17 cellular contexts compared by ENCODE assay signal in the genomic region with DNA sequence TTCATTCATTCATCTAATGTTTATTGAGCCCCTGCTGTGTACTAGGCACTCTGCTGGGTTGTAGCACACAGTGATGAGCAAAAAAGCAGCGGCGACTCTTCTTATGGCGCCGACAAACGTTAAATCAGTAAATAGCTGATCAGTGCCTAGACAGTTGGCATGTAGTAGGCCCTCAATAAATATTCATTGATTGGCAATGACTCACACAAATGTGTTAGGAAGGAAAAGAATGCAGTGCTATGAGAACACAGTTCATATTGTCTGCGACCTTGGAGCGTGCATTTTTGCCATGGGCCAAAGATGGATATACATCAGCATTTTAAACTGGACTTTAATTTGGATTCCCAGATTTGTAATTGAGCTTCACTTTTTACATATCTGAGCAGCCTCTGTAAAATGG. TPM values are rescaled to one million over a fixed set of nuclear protein-coding genes. Genes with fewer than 3 reads are reported as not detected.
DNase-seq lines count a peak whose midpoint lies in the region; ATAC-seq and TF ChIP-seq lines count a peak whose summit lies in the region.
"Had no signal": no experiment of that assay in that cellular context is flagged by ENCODE, and none has a peak within 500 bp of the region (broad histone marks: within the 10 kb centered on the region; RNA-seq: fewer than 3 reads in every experiment).

No MANE protein-coding gene starts in this region.

- no peak overlapping the region for H2BK12ac ChIP-seq in H9 (ENCODE audit: insufficient read length, low read depth, low read length)

- H2AK5ac ChIP-seq in H9 (ENCODE audit: insufficient read length, low read length): no peak overlapping the region

- H4K20me1 ChIP-seq in DND-41 (ENCODE audit: insufficient read depth, low read length) (peaks cover 58% of the 10 kb centered on the region), Loucy (ENCODE audit: insufficient read depth, low read length, poor library complexity, severe bottlenecking) (peaks cover 72% of the 10 kb centered on the region), H9 (ENCODE audit: control insufficient read depth, insufficient read depth, insufficient read length) (no peaks in the 10 kb centered on the region)

- peaks cover 15% of the 10 kb centered on the region for H3K36me3 ChIP-seq in DND-41 (ENCODE audit: insufficient read depth, low read length)
- no peaks in the 10 kb centered on the region for H3K36me3 ChIP-seq in Loucy (ENCODE audit: insufficient read depth, low read length)
- peaks cover 5% of the 10 kb centered on the region for H3K36me3 ChIP-seq in neutrophil
- H3K36me3 ChIP-seq: cardiac muscle cell had no signal

- H4K8ac ChIP-seq in H9 (replicated peaks; ENCODE audit: insufficient read length, low read depth, low read length): no peak overlapping the region

- TF ChIP-seq CTCF in DND-41 (IDR thresholded peaks at IDR 0.05; ENCODE audit: borderline replicate concordance, extremely low read depth, low read length, poor library complexity, severe bottlenecking) (no peak), Loucy (conservative IDR thresholded peaks at IDR 0.05; ENCODE audit: low read length) (no peak), neutrophil (IDR thresholded peaks at IDR 0.05) (no peak), H9 (conservative IDR thresholded peaks at IDR 0.05) (no peak), GM10266 (IDR thresholded peaks at IDR 0.05; ENCODE audit: control insufficient read depth, insufficient read depth, low read depth, missing control alignments) (no peak)

- H3K79me2 ChIP-seq in DND-41 (ENCODE audit: insufficient read depth, low read length): peaks cover 75% of the 10 kb centered on the region
- peaks cover 89% of the 10 kb centered on the region for H3K79me2 ChIP-seq in Loucy (ENCODE audit: insufficient read depth, low read length)
- peaks cover 5% of the 10 kb centered on the region for H3K79me2 ChIP-seq in H9 (ENCODE audit: insufficient read depth, low read length)

- no peaks in the 10 kb centered on the region for H3F3A ChIP-seq in Loucy (ENCODE audit: low read depth)

- no peak overlapping the region for H2BK120ac ChIP-seq in H9 (ENCODE audit: low read depth, low read length, poor library complexity, severe bottlenecking)

- WGBS in H9 (ENCODE audit: extremely low coverage, insufficient read length, low lambda C conversion rate): no CpG with 5 or more reads among the region's 7 CpGs

- H3K4me3 ChIP-seq in DND-41 (ENCODE audit: low read depth in 1 of 2, low read length in 2 of 2): no peak overlapping the region
- H3K4me3 ChIP-seq in Loucy (ENCODE audit: low read length, poor library complexity, severe bottlenecking): peak overlapping the region; percentile 89
- no peak overlapping the region for H3K4me3 ChIP-seq in neutrophil (ENCODE audit: low read depth in 1 of 2, low read length in 1 of 2)
- H3K4me3 ChIP-seq: cardiac muscle cell, mucosa of descending colon had no signal

- H3K9me3 ChIP-seq in DND-41 (ENCODE audit: insufficient read depth, low read length, severe bottlenecking) (no peaks in the 10 kb centered on the region), Loucy (ENCODE audit: insufficient read depth, low read depth, low read length) (no peaks in the 10 kb centered on the region), neutrophil (no peaks in the 10 kb centered on the region), H9 (ENCODE audit: control insufficient read depth, low read depth, low read length) (no peaks in the 10 kb centered on the region)
- H3K9me3 ChIP-seq: mucosa of descending colon had no signal

- H3K27me3 Mint-ChIP-seq in central memory CD8-positive, alpha-beta T cell: no peaks in the 10 kb centered on the region
- H3K27me3 Mint-ChIP-seq in H9 (ENCODE audit: low read depth): peaks cover 18% of the 10 kb centered on the region

- H4K91ac ChIP-seq in H9 (ENCODE audit: insufficient read length, low read depth, low read length): no peak overlapping the region

- H3K27me3 ChIP-seq in DND-41 (ENCODE audit: insufficient read depth, low read length, poor library complexity) (peaks cover 4% of the 10 kb centered on the region), Loucy (ENCODE audit: insufficient read depth, low read length, poor library complexity, severe bottlenecking) (no peaks in the 10 kb centered on the region), neutrophil (no peaks in the 10 kb centered on the region), H9 (ENCODE audit: insufficient read depth, low read length) (no peaks in the 10 kb centered on the region; the same call in 1 of the 2 replicates)
- H3K27me3 ChIP-seq: cardiac muscle cell had no signal

- DNase-seq in DND-41: no peak
- DNase-seq in central memory CD8-positive, alpha-beta T cell (ENCODE audit: low spot score in 2 of 2): no peak
- no peak for DNase-seq in H9
- no peak for DNase-seq in GM10266 (ENCODE audit: extremely low spot score)
- no peak for DNase-seq in stimulated activated CD4-positive, alpha-beta T cell treated with anti-CD3 and anti-CD28 coated beads, Interleukin-2, amount 100 ng/mL, for 48 hours
- DNase-seq in NCI-H2227 treated with DMSO at 0.1 percent for 48 hours (lab: John Stamatoyannopoulos, UW): no peak
- DNase-seq: C1 segment of cervical spinal cord; GDM1; islet precursor cell; KG1; mucosa of descending colon; NCI-H510A treated with DMSO at 0.1 percent for 48 hours; stimulated activated CD4-positive, alpha-beta T cell treated with anti-CD3 and anti-CD28 coated beads, Interleukin-4, amount 100 ng/mL, for 4 hours; stimulated activated naive CD4-positive, alpha-beta T cell had no signal

- H3K4me1 ChIP-seq in DND-41 (ENCODE audit: insufficient read depth, low read length) (peaks cover 37% of the 10 kb centered on the region), Loucy (ENCODE audit: insufficient read depth, low read length, poor library complexity, severe bottlenecking) (peaks cover 73% of the 10 kb centered on the region), neutrophil (ENCODE audit: control insufficient read depth in 1 of 2, insufficient read depth in 1 of 2, low read depth in 1 of 2, low read length in 1 of 2) (peaks cover 53 to 63% of the 10 kb centered on the region in 2 experiments), H9 (ENCODE audit: insufficient read depth, low read length) (no peaks in the 10 kb centered on the region)

- H3K23ac ChIP-seq in H9 (ENCODE audit: insufficient read length, low read depth, low read length): no peak overlapping the region

- peaks cover 43% of the 10 kb centered on the region for H3K36me3 Mint-ChIP-seq in central memory CD8-positive, alpha-beta T cell (ENCODE audit: insufficient read depth)
- H3K36me3 Mint-ChIP-seq in H9 (ENCODE audit: insufficient read depth in 1 of 3, low read depth in 3 of 3): no peaks in the 10 kb centered on the region; a peak in 2 of 7 replicates

- peak overlapping the region; percentile 86; the same call in 1 of the 2 replicates for H3K4me2 ChIP-seq in DND-41 (ENCODE audit: insufficient read depth, low read length)
- peak overlapping the region; percentile 88 for H3K4me2 ChIP-seq in Loucy (ENCODE audit: low read depth, low read length, poor library complexity, severe bottlenecking)
- no peak overlapping the region for H3K4me2 ChIP-seq in H9 (ENCODE audit: insufficient read depth, insufficient read length, low read length)

- H3K4me1 Mint-ChIP-seq in central memory CD8-positive, alpha-beta T cell: peaks cover 65% of the 10 kb centered on the region
- H3K4me1 Mint-ChIP-seq in H9: peaks cover 12 to 18% of the 10 kb centered on the region in 2 experiments

- H3T11ph ChIP-seq in H9 (ENCODE audit: low read length): no peak overlapping the region

- no peak overlapping the region for H3K27ac Mint-ChIP-seq in central memory CD8-positive, alpha-beta T cell (ENCODE audit: low read depth)
- no peak overlapping the region for H3K27ac Mint-ChIP-seq in H9

- H2BK20ac ChIP-seq in H9 (ENCODE audit: low read depth, low read length, poor library complexity, severe bottlenecking): no peak overlapping the region

- H2BK5ac ChIP-seq in H9 (ENCODE audit: insufficient read length, low read length): no peak overlapping the region

- no peak overlapping the region for H3K14ac ChIP-seq in H9 (ENCODE audit: insufficient read depth, low read length)

- H4K5ac ChIP-seq in H9 (ENCODE audit: insufficient read length, low read depth, low read length): no peak overlapping the region

- H3K23me2 ChIP-seq in H9 (ENCODE audit: insufficient read length, low read depth, low read length, poor library complexity, severe bottlenecking): peaks cover 5% of the 10 kb centered on the region

- H2BK15ac ChIP-seq in H9 (ENCODE audit: low read depth, low read length): no peak overlapping the region

- no peak overlapping the region for H3K18ac ChIP-seq in H9 (ENCODE audit: insufficient read length, low read depth, low read length)

- no peak overlapping the region for H3K27ac ChIP-seq in DND-41 (ENCODE audit: low read length)
- H3K27ac ChIP-seq in neutrophil: peak overlapping the region; percentile 64
- no peak overlapping the region for H3K27ac ChIP-seq in H9 (ENCODE audit: insufficient read length, low read depth, low read length)
- H3K27ac ChIP-seq: cardiac muscle cell had no signal

- H2AFZ ChIP-seq in DND-41 (ENCODE audit: low read depth, low read length): no peak overlapping the region
- no peak overlapping the region for H2AFZ ChIP-seq in Loucy (ENCODE audit: low read length)
- no peak overlapping the region for H2AFZ ChIP-seq in H9 (ENCODE audit: low read length)

- H3K4me3 Mint-ChIP-seq in central memory CD8-positive, alpha-beta T cell: peak overlapping the region; percentile 55
- H3K4me3 Mint-ChIP-seq in H9: no peak overlapping the region

- H3K79me1 ChIP-seq in H9 (ENCODE audit: insufficient read depth, low read depth, low read length, poor library complexity, severe bottlenecking): peaks cover 3% of the 10 kb centered on the region

- no peaks in the 10 kb centered on the region for H3K9me3 Mint-ChIP-seq in central memory CD8-positive, alpha-beta T cell
- H3K9me3 Mint-ChIP-seq in H9: no peaks in the 10 kb centered on the region

- H3K9me2 ChIP-seq in Loucy (replicated peaks; ENCODE audit: low read depth, low read length): no peaks in the 10 kb centered on the region

- no peak overlapping the region for H3K56ac ChIP-seq in H9 (ENCODE audit: insufficient read length, low read depth, low read length)

- ATAC-seq in DND-41 (ENCODE audit: insufficient read depth, low read depth): no peak
- ATAC-seq in central memory CD8-positive, alpha-beta T cell (replicated peaks; ENCODE audit: extremely low read depth, poor library complexity, severe bottlenecking): no peak
- ATAC-seq: mucosa of descending colon had no signal

- no peak overlapping the region for H3K4ac ChIP-seq in H9 (ENCODE audit: low read depth, low read length)

- no peak overlapping the region for H3K9ac ChIP-seq in DND-41 (ENCODE audit: low read depth, low read length)
- H3K9ac ChIP-seq in Loucy (ENCODE audit: low read depth, low read length, poor library complexity, severe bottlenecking): peak overlapping the region; percentile 79
- no peak overlapping the region for H3K9ac ChIP-seq in H9 (ENCODE audit: extremely low read depth, insufficient read length, low read length)

RNA-seq across cellular contexts. Expression of gene PRDM2, which starts 52.0 kb away (rescaled TPM):
- 22.9 and 24.5 TPM in 2 replicates for total RNA-seq in H9 (2021)
